1 cellular context compared by ENCODE assay signal in the genomic region with DNA sequence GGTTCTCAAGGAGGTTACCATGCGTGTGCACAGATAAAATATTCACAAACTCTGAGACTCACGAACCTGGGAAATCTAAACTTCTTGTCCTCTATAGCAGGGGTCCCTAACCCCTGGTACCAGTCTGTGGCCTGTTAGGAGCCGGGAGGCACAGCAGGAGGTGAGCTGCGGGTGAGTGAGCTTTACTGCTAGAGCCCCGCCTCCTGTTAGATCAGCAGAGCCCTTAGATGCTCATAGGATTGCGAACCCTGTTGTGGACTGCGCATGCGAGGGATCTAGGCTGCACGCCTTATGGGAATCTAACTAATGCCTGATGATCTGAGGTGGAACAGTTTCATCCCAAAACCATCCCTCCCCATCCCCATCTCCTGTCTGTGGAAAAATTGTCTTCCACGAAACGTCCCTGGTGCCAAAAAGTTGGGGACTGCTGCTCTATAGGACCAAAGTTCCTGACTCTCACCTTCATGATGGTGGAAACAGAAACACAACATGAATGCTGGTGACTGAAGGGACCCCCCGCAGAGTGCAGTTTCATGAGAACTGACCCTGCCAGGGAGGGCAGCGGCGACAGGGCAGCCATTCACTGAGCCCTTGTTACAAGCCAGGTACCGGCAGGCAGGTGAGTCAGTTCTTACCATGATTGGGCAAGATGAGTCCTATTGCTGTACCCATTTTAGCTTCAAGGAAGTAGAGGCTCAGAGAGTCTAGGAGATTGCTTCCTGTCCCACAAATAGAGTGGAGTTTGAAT.
TF ChIP-seq lines count a peak whose summit lies in the region.

No MANE protein-coding gene starts in this region.

TF ChIP-seq in H1, 55 proteins besides CTCF, POLR2A, EP300 and RAD21:
- TF ChIP-seq ATF3 (IDR thresholded peaks at IDR 0.05; ENCODE audit: insufficient read depth, low read depth, low read length) (no peak), SIX5 (IDR thresholded peaks at IDR 0.05; ENCODE audit: low read depth, low read length) (no peak), POLR2AphosphoS5 (IDR thresholded peaks at IDR 0.05; ENCODE audit: low read depth, low read length) (peak; percentile 95), ZNF274 (IDR thresholded peaks at IDR 0.05; ENCODE audit: borderline replicate concordance, extremely low read depth, low read length) (no peak), RNF2 (IDR thresholded peaks at IDR 0.05; ENCODE audit: borderline replicate concordance, low read depth, low read length, missing control alignments, poor library complexity, severe bottlenecking) (no peak), JUND (IDR thresholded peaks at IDR 0.05; ENCODE audit: low read length) (no peak)
